In genomic region chr11:8719260-8720190, GRCh38 we compare ENCODE assay signal across 10 cellular contexts. TPM values are rescaled to one million over a fixed set of nuclear protein-coding genes. Genes with fewer than 3 reads are reported as not detected.
A peak's percentile ranks its signal among the peaks of the same experiment; 100 is the strongest.
DNase-seq lines count a peak whose midpoint lies in the region; ATAC-seq and TF ChIP-seq lines count a peak whose summit lies in the region.
"Had no signal": no experiment of that assay in that cellular context is flagged by ENCODE, and none has a peak within 500 bp of the region (broad histone marks: within the 10 kb centered on the region; RNA-seq: fewer than 3 reads in every experiment).

No MANE protein-coding gene starts in this region.

- H3K9me3 ChIP-seq in right lobe of liver = no peaks in the 10 kb centered on the region
- no peaks in the 10 kb centered on the region for H3K9me3 ChIP-seq in tibial artery

- H3K27ac ChIP-seq in right lobe of liver = peak overlapping the region; percentile 6 to 87 (median 81)
- H3K27ac ChIP-seq in tibial artery = peak overlapping the region; percentile 81

- 55% methylated on average over 4 of the region's 7 CpGs for WGBS in right lobe of liver (ENCODE audit: insufficient coverage, low coverage, low lambda C conversion rate, missing lambda C conversion rate)

- TF ChIP-seq CTCF in choroid plexus epithelial cell (conservative IDR thresholded peaks at IDR 0.05; ENCODE audit: low read depth, low read length) = no peak
- TF ChIP-seq CTCF in right lobe of liver (IDR thresholded peaks at IDR 0.05) = no peak
- TF ChIP-seq CTCF in tibial artery (IDR thresholded peaks at IDR 0.05) = no peak

- DNase-seq in HT1080 (ENCODE audit: low read depth) = peak; percentile 98
- peak; percentile 78 for DNase-seq in choroid plexus epithelial cell (ENCODE audit: low read depth)
- DNase-seq in right lobe of liver = no peak
- DNase-seq in tibial artery = peak; percentile 71 to 87
- DNase-seq in midbrain (lab: John Stamatoyannopoulos, UW) = no peak
- no peak for DNase-seq in NCI-H69 (lab: John Stamatoyannopoulos, UW)
- DNase-seq: NCI-H1417 treated with DMSO at 0.1 percent for 48 hours had no signal

- H3K4me3 ChIP-seq in choroid plexus epithelial cell (ENCODE audit: low read depth, low read length) = no peak overlapping the region
- H3K4me3 ChIP-seq in right lobe of liver = no peak overlapping the region
- H3K4me3 ChIP-seq in tibial artery = no peak overlapping the region

- intact Hi-C loops in right lobe of liver (cut with DNase I) = no loop called here
- intact Hi-C loops in tibial artery (cut with DNase I; ENCODE audit: low total_unique reads) = no loop called here

- no peaks in the 10 kb centered on the region for H3K36me3 ChIP-seq in right lobe of liver
- H3K36me3 ChIP-seq in tibial artery = peaks cover under 1 to 12% (median 7%) of the 10 kb centered on the region in 3 donors

- peaks cover 0 to 54% (median 26%) of the 10 kb centered on the region in 4 donors for H3K4me1 ChIP-seq in right lobe of liver
- peaks cover 15 to 92% (median 85%) of the 10 kb centered on the region in 4 donors for H3K4me1 ChIP-seq in tibial artery

- H3K27me3 ChIP-seq in right lobe of liver (no peaks in the 10 kb centered on the region), tibial artery (no peaks in the 10 kb centered on the region)

- no peak for TF ChIP-seq POLR2A in right lobe of liver (IDR thresholded peaks at IDR 0.05)

- ATAC-seq in right lobe of liver = peak in 1 of 4 donors; percentile 50
- ATAC-seq in HG03139 (IDR thresholded peaks at IDR 0.05; ENCODE audit: unreplicated experiment) = no peak
- no peak for ATAC-seq in HG02973 (IDR thresholded peaks at IDR 0.05; ENCODE audit: unreplicated experiment)
- ATAC-seq: activated T-helper 17 cell treated with anti-CD3 and anti-CD28 coated beads, Interleukin-2, amount 50 U/mL, for 72 hours had no signal

RNA-seq across cellular contexts. Expression of gene RPL27A, which starts 36.9 kb away (rescaled TPM):
- 1,305 and 1,663 TPM in 2 replicates for total RNA-seq in HT1080 (2014; rRNA removed; shearing (Covaris generic))
- polyA plus RNA-seq in HT1080 (2015; cell fraction: cytosol; rRNA removed) = 1,921 and 2,112 TPM in 2 replicates
- 540 and 577 TPM in 2 replicates for polyA plus RNA-seq in HT1080 (2015; cell fraction: nucleus; rRNA removed)
- total RNA-seq in right lobe of liver = 100 to 1,000 TPM; 187 to 394 (median 327) TPM

RNA-seq across cellular contexts. Expression of gene TRIM66, which starts 37.1 kb away (rescaled TPM):
- total RNA-seq in HT1080 (2014; rRNA removed; shearing (Covaris generic)) = 5.2 and 6.7 TPM in 2 replicates
- polyA plus RNA-seq in HT1080 (2015; cell fraction: cytosol; rRNA removed) = 1.8 and 2.6 TPM in 2 replicates
- 19.6 and 22.1 TPM in 2 replicates for polyA plus RNA-seq in HT1080 (2015; cell fraction: nucleus; rRNA removed)
- total RNA-seq in right lobe of liver = 10 to 100 TPM in 2 of 6 experiments, 1 to 10 TPM in 4; 4.0 to 16.4 (median 6.9) TPM

Comparison
In these comparisons a context has a peak if more than half of its experiments do, and no peak if none do; other contexts are left out.
1. DNase-seq: peak in HT1080 (single experiment), choroid plexus epithelial cell (single experiment) and tibial artery (2 of 2); none in right lobe of liver (0 of 3), midbrain (single experiment) and NCI-H69 (single experiment).